ENCODE assay signal across 30 cellular contexts in genomic region chr12:103739546-103739945, GRCh38.
"Had no signal": no experiment of that assay in that cellular context is flagged by ENCODE, and none has a peak within 500 bp of the region (broad histone marks: within the 10 kb centered on the region; RNA-seq: fewer than 3 reads in every experiment).

No MANE protein-coding gene starts in this region.

- H3K4me3 ChIP-seq: pancreas, prostate gland, right lobe of liver, sigmoid colon, skin epidermis, smooth muscle cell, spleen, suprapubic skin, testis, tibial artery, transverse colon, upper lobe of right lung, uterus had no signal

- FAIRE-seq: pancreas had no signal

- ATAC-seq: naive thymus-derived CD8-positive, alpha-beta T cell; natural killer cell treated with Interleukin-12 subunit alpha and Interleukin-12 subunit beta and Interleukin-15 and Interleukin-18, amount 100 ng/mL, for 72 hours; pancreas; right lobe of liver; stimulated activated memory B cell treated with anti-CD40 and anti-IgM and Interleukin-4, amounts not matched to agents 10 μg/mL and 1 μg/mL and 100 μg/mL, for 72 hours; stimulated activated naive CD8-positive, alpha-beta T cell treated with anti-CD3 and anti-CD28 coated beads, Interleukin-15, amount 100 ng/mL, for 72 hours; stimulated activated naive CD8-positive, alpha-beta T cell treated with anti-CD3 and anti-CD28 coated beads, Interleukin-15, Interleukin-2, amounts not matched to agents 100 U/mL and 50 U/mL, for 24 hours; upper lobe of right lung had no signal

- H3K4me2 ChIP-seq: smooth muscle cell had no signal

- H3K27ac ChIP-seq: neutrophil, pancreas, prostate gland, right lobe of liver, sigmoid colon, skin epidermis, spleen, suprapubic skin, testis, tibial artery, transverse colon, upper lobe of right lung, uterus had no signal

- H3K9me3 ChIP-seq: neutrophil, pancreas, prostate gland, right lobe of liver, sigmoid colon, spleen, suprapubic skin, testis, tibial artery, transverse colon, upper lobe of right lung, uterus had no signal

- H3K36me3 ChIP-seq: neutrophil, pancreas, prostate gland, right lobe of liver, suprapubic skin, tibial artery, transverse colon, upper lobe of right lung, uterus had no signal

- H3K27me3 ChIP-seq: pancreas, right lobe of liver, sigmoid colon, suprapubic skin, testis, tibial artery, transverse colon, upper lobe of right lung, uterus had no signal

- H3K4me1 ChIP-seq: pancreas, prostate gland, right lobe of liver, sigmoid colon, suprapubic skin, testis, tibial artery, upper lobe of right lung, uterus had no signal

- DNase-seq: naive thymus-derived CD8-positive, alpha-beta T cell; nephron progenitor cell; nucleus accumbens; pancreas; retina; right cardiac atrium; right lobe of liver; sigmoid colon; spleen; stimulated activated CD4-positive, alpha-beta T cell treated with anti-CD3 and anti-CD28 coated beads, Interleukin-12 subunit alpha, Interleukin-12 subunit beta, amount 100 ng/mL, for 4 hours; stimulated activated CD4-positive, alpha-beta T cell treated with anti-CD3 and anti-CD28 coated beads, Interleukin-1b, Interleukin-23, amount 100 ng/mL, for 48 hours; stimulated activated CD4-positive, alpha-beta T cell treated with anti-CD3 and anti-CD28 coated beads, Interleukin-4, amount 100 ng/mL, for 1 hour; stimulated activated CD4-positive, alpha-beta T cell treated with anti-CD3 and anti-CD28 coated beads, Interleukin-4, amount 100 ng/mL, for 4 hours; stimulated activated CD8-positive, alpha-beta memory T cell treated with anti-CD3 and anti-CD28 coated beads, Interleukin-4, amount 100 ng/mL, for 48 hours; stimulated activated naive CD4-positive, alpha-beta T cell; stimulated activated naive CD8-positive, alpha-beta T cell treated with anti-CD3 and anti-CD28 coated beads, Interleukin-15, amount 100 ng/mL, for 72 hours; stimulated activated naive CD8-positive, alpha-beta T cell treated with anti-CD3 and anti-CD28 coated beads, Interleukin-15, Interleukin-2, amounts not matched to agents 100 U/mL and 50 U/mL, for 24 hours; substantia nigra; testis; tibial artery; transverse colon; upper lobe of right lung; uterus had no signal
